5 cellular contexts compared by ENCODE assay signal in genomic region chr3:55339390-55339789, GRCh38.
"Had no signal": no experiment of that assay in that cellular context is flagged by ENCODE, and none has a peak within 500 bp of the region (broad histone marks: within the 10 kb centered on the region; RNA-seq: fewer than 3 reads in every experiment).

No MANE protein-coding gene starts in this region.

- ATAC-seq: HepG2, K562 had no signal

- H3K4me3 ChIP-seq: K562 had no signal

- DNase-seq: KBM-7, KG1 had no signal

- H3K27ac ChIP-seq: HL-60 had no signal
